In the genomic region with DNA sequence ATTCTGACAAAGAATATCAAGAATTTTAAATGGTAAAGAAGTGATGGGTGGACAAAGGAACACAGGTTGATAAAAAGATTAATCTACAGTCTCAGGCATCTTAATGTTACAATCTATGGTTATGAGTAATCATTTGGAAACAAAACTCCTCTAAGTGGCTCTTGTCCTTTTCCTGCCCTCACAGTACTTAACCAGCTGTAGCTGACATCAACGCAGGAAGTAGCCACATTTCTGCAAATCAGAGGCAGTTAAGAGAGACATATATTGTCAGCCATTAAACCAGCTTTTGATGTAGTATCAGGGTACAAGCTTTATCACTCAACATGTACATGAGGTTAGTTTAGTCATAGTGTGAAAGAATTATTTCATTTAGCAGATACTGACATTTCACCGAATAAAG, we compare ENCODE assay signal across 21 cellular contexts.
DNase-seq lines count a peak whose midpoint lies in the region; TF ChIP-seq lines count a peak whose summit lies in the region.
"Had no signal": no experiment of that assay in that cellular context is flagged by ENCODE, and none has a peak within 500 bp of the region (broad histone marks: within the 10 kb centered on the region; RNA-seq: fewer than 3 reads in every experiment).

No MANE protein-coding gene starts in this region.

- no peaks in the 10 kb centered on the region for H3K27me3 Mint-ChIP-seq in H9 (ENCODE audit: low read depth)
- H3K27me3 Mint-ChIP-seq: activated CD4-positive, alpha-beta T cell treated with anti-CD3 and anti-CD28 coated beads, Interleukin-2, amount 10 ng/mL, durations not matched to agents 24 days and 14 days; stimulated activated memory B cell treated with anti-CD40 and anti-IgM and Interleukin-4, amounts not matched to agents 10 μg/mL and 1 μg/mL and 100 μg/mL, for 72 hours; type B pancreatic cell had no signal

- H4K91ac ChIP-seq in H9 (ENCODE audit: insufficient read length, low read depth, low read length) = no peak overlapping the region

- no peak for TF ChIP-seq CTCF in cardiac fibroblast (IDR thresholded peaks at IDR 0.05; ENCODE audit: low read depth, low read length)
- no peak for TF ChIP-seq CTCF in retinal pigment epithelial cell (conservative IDR thresholded peaks at IDR 0.05; ENCODE audit: low read depth, low read length)
- TF ChIP-seq CTCF in H9 (conservative IDR thresholded peaks at IDR 0.05) = no peak

- no peaks in the 10 kb centered on the region for H3K4me1 ChIP-seq in H9 (ENCODE audit: insufficient read depth, low read length)

- H4K20me1 ChIP-seq in H9 (ENCODE audit: control insufficient read depth, insufficient read depth, insufficient read length) = no peaks in the 10 kb centered on the region

- no peak overlapping the region for H3K27ac Mint-ChIP-seq in H9
- H3K27ac Mint-ChIP-seq: activated CD4-positive, alpha-beta T cell treated with anti-CD3 and anti-CD28 coated beads, Interleukin-2, amount 10 ng/mL, durations not matched to agents 24 days and 14 days; activated T-cell treated with anti-CD3 and anti-CD28 coated beads, Interleukin-2, amount 50 U/mL, for 72 hours; stimulated activated memory B cell treated with anti-CD40 and anti-IgM and Interleukin-4, amounts not matched to agents 10 μg/mL and 1 μg/mL and 100 μg/mL, for 72 hours; type B pancreatic cell had no signal

- H2AK5ac ChIP-seq in H9 (ENCODE audit: insufficient read length, low read length) = no peak overlapping the region

- DNase-seq in NCI-H510A treated with DMSO at 0.1 percent for 48 hours (lab: John Stamatoyannopoulos, UW) (peak; percentile 33), NCI-H510A (lab: John Stamatoyannopoulos, UW) (no peak), NCI-H2227 treated with DMSO at 0.1 percent for 48 hours (lab: John Stamatoyannopoulos, UW) (peak; percentile 88), cardiac fibroblast (ENCODE audit: low read depth in 2 of 2) (peak; percentile 0), retinal pigment epithelial cell (ENCODE audit: low read depth) (peak; percentile 30), H9 (no peak), NCI-H526 treated with DMSO at 0.1 percent for 48 hours (lab: John Stamatoyannopoulos, UW) (no peak), midbrain (lab: John Stamatoyannopoulos, UW) (no peak)
- DNase-seq: 8988T; activated CD4-positive, alpha-beta T cell treated with anti-CD3 and anti-CD28 coated beads, Interleukin-2, amount 10 ng/mL, durations not matched to agents 24 days and 14 days; activated T-cell treated with anti-CD3 and anti-CD28 coated beads, Interleukin-2, amount 50 U/mL, for 72 hours; amniotic stem cell; dermis blood vessel endothelial cell; KBM-7; NCI-H1417 treated with DMSO at 0.1 percent for 48 hours; NCI-H524 treated with DMSO at 0.1 percent for 48 hours; nucleus accumbens; RPMI8226 had no signal

- H3K9me3 ChIP-seq in H9 (ENCODE audit: control insufficient read depth, low read depth, low read length) = no peaks in the 10 kb centered on the region

- no peak overlapping the region for H2BK20ac ChIP-seq in H9 (ENCODE audit: low read depth, low read length, poor library complexity, severe bottlenecking)

- H3K9ac ChIP-seq in H9 (ENCODE audit: extremely low read depth, insufficient read length, low read length) = no peak overlapping the region

- H3K4me3 ChIP-seq in cardiac fibroblast (replicated peaks in 1 of 2; ENCODE audit: low read depth in 2 of 2, low read length in 2 of 2) (no peak overlapping the region), retinal pigment epithelial cell (ENCODE audit: low read length) (no peak overlapping the region)
- H3K4me3 ChIP-seq: skin epidermis had no signal

- no peak overlapping the region for H2BK5ac ChIP-seq in H9 (ENCODE audit: insufficient read length, low read length)

- no CpG with 5 or more reads among the region's 2 CpGs for WGBS in H9 (ENCODE audit: extremely low coverage, insufficient read length, low lambda C conversion rate)

- no peak overlapping the region for H2BK12ac ChIP-seq in H9 (ENCODE audit: insufficient read length, low read depth, low read length)

- no peak overlapping the region for H3K4me2 ChIP-seq in H9 (ENCODE audit: insufficient read depth, insufficient read length, low read length)

- H2BK120ac ChIP-seq in H9 (ENCODE audit: low read depth, low read length, poor library complexity, severe bottlenecking) = no peak overlapping the region

- no peak overlapping the region for H3K4me3 Mint-ChIP-seq in H9
- H3K4me3 Mint-ChIP-seq: activated CD4-positive, alpha-beta T cell treated with anti-CD3 and anti-CD28 coated beads, Interleukin-2, amount 10 ng/mL, durations not matched to agents 24 days and 14 days; activated T-cell treated with anti-CD3 and anti-CD28 coated beads, Interleukin-2, amount 50 U/mL, for 72 hours; stimulated activated memory B cell treated with anti-CD40 and anti-IgM and Interleukin-4, amounts not matched to agents 10 μg/mL and 1 μg/mL and 100 μg/mL, for 72 hours; type B pancreatic cell had no signal

- peaks cover 0 to 21% (median 19%) of the 10 kb centered on the region in 3 experiments; a peak in 5 of 7 replicates for H3K36me3 Mint-ChIP-seq in H9 (ENCODE audit: insufficient read depth in 1 of 3, low read depth in 3 of 3)
- H3K36me3 Mint-ChIP-seq: stimulated activated memory B cell treated with anti-CD40 and anti-IgM and Interleukin-4, amounts not matched to agents 10 μg/mL and 1 μg/mL and 100 μg/mL, for 72 hours had no signal

- H3K79me2 ChIP-seq in H9 (ENCODE audit: insufficient read depth, low read length) = no peaks in the 10 kb centered on the region

- no peaks in the 10 kb centered on the region for H3K23me2 ChIP-seq in H9 (ENCODE audit: insufficient read length, low read depth, low read length, poor library complexity, severe bottlenecking)

- H3K23ac ChIP-seq in H9 (ENCODE audit: insufficient read length, low read depth, low read length) = no peak overlapping the region

- no peak overlapping the region for H3K27ac ChIP-seq in H9 (ENCODE audit: insufficient read length, low read depth, low read length)
- H3K27ac ChIP-seq: skin epidermis had no signal

- H2BK15ac ChIP-seq in H9 (ENCODE audit: low read depth, low read length) = no peak overlapping the region

- H3K18ac ChIP-seq in H9 (ENCODE audit: insufficient read length, low read depth, low read length) = no peak overlapping the region

- H3K79me1 ChIP-seq in H9 (ENCODE audit: insufficient read depth, low read depth, low read length, poor library complexity, severe bottlenecking) = no peaks in the 10 kb centered on the region

- H3K4me1 Mint-ChIP-seq in H9 = 0 out of 4 replicates have a peak, but pooled peaks cover 0 to 6% of the 10 kb centered on the region in 2 experiments
- H3K4me1 Mint-ChIP-seq: activated CD4-positive, alpha-beta T cell treated with anti-CD3 and anti-CD28 coated beads, Interleukin-2, amount 10 ng/mL, durations not matched to agents 24 days and 14 days; stimulated activated memory B cell treated with anti-CD40 and anti-IgM and Interleukin-4, amounts not matched to agents 10 μg/mL and 1 μg/mL and 100 μg/mL, for 72 hours had no signal

- no peak overlapping the region for H3K56ac ChIP-seq in H9 (ENCODE audit: insufficient read length, low read depth, low read length)

- no peaks in the 10 kb centered on the region for H3K27me3 ChIP-seq in H9 (ENCODE audit: insufficient read depth, low read length)

- no peak overlapping the region for H4K5ac ChIP-seq in H9 (ENCODE audit: insufficient read length, low read depth, low read length)

- no peak overlapping the region for H3K4ac ChIP-seq in H9 (ENCODE audit: low read depth, low read length)

- H3K9me3 Mint-ChIP-seq in H9 = peaks cover 10 to 16% of the 10 kb centered on the region in 2 experiments; a peak in 4 of 5 replicates
- H3K9me3 Mint-ChIP-seq: activated CD4-positive, alpha-beta T cell treated with anti-CD3 and anti-CD28 coated beads, Interleukin-2, amount 10 ng/mL, durations not matched to agents 24 days and 14 days; activated T-cell treated with anti-CD3 and anti-CD28 coated beads, Interleukin-2, amount 50 U/mL, for 72 hours; stimulated activated memory B cell treated with anti-CD40 and anti-IgM and Interleukin-4, amounts not matched to agents 10 μg/mL and 1 μg/mL and 100 μg/mL, for 72 hours had no signal

- no peak overlapping the region for H2AFZ ChIP-seq in H9 (ENCODE audit: low read length)

- no peak overlapping the region for H4K8ac ChIP-seq in H9 (replicated peaks; ENCODE audit: insufficient read length, low read depth, low read length)

- H3T11ph ChIP-seq in H9 (ENCODE audit: low read length) = no peak overlapping the region

- H3K14ac ChIP-seq in H9 (ENCODE audit: insufficient read depth, low read length) = no peak overlapping the region

Comparison
In these comparisons a context has a peak if more than half of its experiments do, and no peak if none do; other contexts are left out.
1. DNase-seq: peak in NCI-H510A treated with DMSO at 0.1 percent for 48 hours (single experiment), NCI-H2227 treated with DMSO at 0.1 percent for 48 hours (single experiment), cardiac fibroblast (2 of 2) and retinal pigment epithelial cell (single experiment); none in NCI-H510A (single experiment), H9 (single experiment), NCI-H526 treated with DMSO at 0.1 percent for 48 hours (single experiment) and midbrain (single experiment).